In genomic region chr2:240356700-240357640, GRCh38 we compare ENCODE assay signal across 22 cellular contexts.
"Had no signal": no experiment of that assay in that cellular context is flagged by ENCODE, and none has a peak within 500 bp of the region (broad histone marks: within the 10 kb centered on the region; RNA-seq: fewer than 3 reads in every experiment).

No MANE protein-coding gene starts in this region.

- H3K27me3 ChIP-seq: body of pancreas, colonic mucosa, neutrophil, SJSA1, stomach, testis had no signal

- H3K9me3 ChIP-seq: colonic mucosa, neutrophil, SJSA1, testis had no signal

- H3K36me3 Mint-ChIP-seq: activated naive CD8-positive, alpha-beta T cell treated with anti-CD3 and anti-CD28 coated beads, Interleukin-2, amount 10 ng/mL, durations not matched to agents 7 days and 5 days; type B pancreatic cell had no signal

- H3K4me3 ChIP-seq: body of pancreas, colonic mucosa, SJSA1, stomach, testis had no signal

- DNase-seq: activated CD4-positive, alpha-beta T cell treated with anti-CD3 and anti-CD28 coated beads, Interleukin-2, amount 50 U/mL, for 4 hours; activated gamma-delta T cell treated with Interleukin-2 at 50 U/mL for 16 hours; activated T-cell treated with anti-CD3 and anti-CD28 coated beads for 4 hours; amygdala; body of pancreas; caudate nucleus; colonic mucosa; foreskin melanocyte; hypothalamus; naive thymus-derived CD8-positive, alpha-beta T cell; stimulated activated CD4-positive, alpha-beta T cell treated with anti-CD3 and anti-CD28 coated beads, Interleukin-12 subunit alpha, Interleukin-12 subunit beta, amount 100 ng/mL, for 4 hours; stimulated activated CD4-positive, alpha-beta T cell treated with anti-CD3 and anti-CD28 coated beads, Interleukin-2, amount 100 ng/mL, for 24 hours; stomach; SW 1271; testis had no signal

- H3K9ac ChIP-seq: parathyroid adenoma had no signal

- H3K27ac ChIP-seq: body of pancreas, colonic mucosa, neutrophil, parathyroid adenoma, SJSA1, stomach, testis had no signal

- H3K4me1 ChIP-seq: body of pancreas, colonic mucosa, testis had no signal

- H3K36me3 ChIP-seq: colonic mucosa, neutrophil, SJSA1, stomach had no signal

- H3K4me1 Mint-ChIP-seq: activated naive CD8-positive, alpha-beta T cell treated with anti-CD3 and anti-CD28 coated beads, Interleukin-2, amount 10 ng/mL, durations not matched to agents 7 days and 5 days had no signal

- H2AFZ ChIP-seq: parathyroid adenoma had no signal

- H3K27me3 Mint-ChIP-seq: activated naive CD8-positive, alpha-beta T cell treated with anti-CD3 and anti-CD28 coated beads, Interleukin-2, amount 10 ng/mL, durations not matched to agents 7 days and 5 days had no signal

- H3K4me3 Mint-ChIP-seq: activated naive CD8-positive, alpha-beta T cell treated with anti-CD3 and anti-CD28 coated beads, Interleukin-2, amount 10 ng/mL, durations not matched to agents 7 days and 5 days; activated T-helper 1 cell treated with anti-CD3 and anti-CD28 coated beads, Interleukin-12 subunit alpha, Interleukin-12 subunit beta, Interleukin-2, Interleukin-4 antibody, amounts not matched to agents 30 ng/mL and 10 ng/mL and 1 ng/mL, durations not matched to agents 14 hours and 24 hours and 36 hours; memory B cell; naive thymus-derived CD8-positive, alpha-beta T cell; type B pancreatic cell had no signal

- H3K27ac Mint-ChIP-seq: activated naive CD8-positive, alpha-beta T cell treated with anti-CD3 and anti-CD28 coated beads, Interleukin-2, amount 10 ng/mL, durations not matched to agents 7 days and 5 days; activated T-helper 1 cell treated with anti-CD3 and anti-CD28 coated beads, Interleukin-12 subunit alpha, Interleukin-12 subunit beta, Interleukin-2, Interleukin-4 antibody, amounts not matched to agents 30 ng/mL and 10 ng/mL and 1 ng/mL, durations not matched to agents 14 hours and 24 hours and 36 hours; memory B cell; type B pancreatic cell had no signal
